In the genomic region with DNA sequence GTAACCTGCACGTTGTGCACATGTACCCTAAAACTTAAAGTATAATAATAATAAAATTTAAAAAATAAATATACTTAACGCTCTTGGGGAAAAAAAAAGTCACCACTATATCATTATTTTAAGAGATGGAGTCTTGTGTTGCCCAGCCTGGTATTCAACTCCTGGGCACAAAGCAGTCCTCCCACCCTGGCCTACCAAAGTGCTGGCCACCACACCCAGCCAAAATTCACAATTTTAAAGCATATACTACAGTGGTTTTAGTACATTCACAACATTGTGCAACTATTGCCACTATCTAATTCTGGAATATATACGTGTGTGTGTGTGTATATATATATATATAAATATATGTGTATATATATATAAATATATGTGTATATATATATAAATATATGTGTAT, we compare ENCODE assay signal across 20 cellular contexts. TPM values are rescaled to one million over a fixed set of nuclear protein-coding genes. Genes with fewer than 3 reads are reported as not detected.
A peak's percentile ranks its signal among the peaks of the same experiment; 100 is the strongest.
DNase-seq lines count a peak whose midpoint lies in the region; ATAC-seq, FAIRE-seq and TF ChIP-seq lines count a peak whose summit lies in the region.
"Had no signal": no experiment of that assay in that cellular context is flagged by ENCODE, and none has a peak within 500 bp of the region (broad histone marks: within the 10 kb centered on the region; RNA-seq: fewer than 3 reads in every experiment).

No MANE protein-coding gene starts in this region.

- peak; percentile 65 for FAIRE-seq in RCC 7860 (lab: Jason Lieb, UNC)
- FAIRE-seq: A549, GM12892, GM18507, H54 had no signal

- no peak for TF ChIP-seq EP300 in sigmoid colon (IDR thresholded peaks at IDR 0.05)

- no peaks in the 10 kb centered on the region for H3K9me3 Mint-ChIP-seq in CD4-positive, alpha-beta T cell
- H3K9me3 Mint-ChIP-seq: T-cell had no signal

- TF ChIP-seq CTCF in CD4-positive, alpha-beta T cell (IDR thresholded peaks at IDR 0.05) = no peak
- TF ChIP-seq CTCF in sigmoid colon (IDR thresholded peaks at IDR 0.05) = no peak

- peak; percentile 38 for DNase-seq in NCI-H82 (lab: John Stamatoyannopoulos, UW)
- no peak for DNase-seq in NCI-H82 treated with DMSO at 0.1 percent for 48 hours (lab: John Stamatoyannopoulos, UW; ENCODE audit: unreplicated experiment)
- DNase-seq in CD4-positive, alpha-beta T cell = no peak
- DNase-seq in RCC 7860 (ENCODE audit: low spot score) = no peak
- peak; percentile 5 for DNase-seq in sigmoid colon
- DNase-seq in COR-L47 (lab: John Stamatoyannopoulos, UW) = no peak
- DNase-seq in NCI-H345 (lab: John Stamatoyannopoulos, UW) = no peak
- no peak for DNase-seq in SIG-M5 treated with dmso at 0.1 percent for 504 hours (lab: John Stamatoyannopoulos, UW; ENCODE audit: unreplicated experiment)
- DNase-seq: CD4-positive, alpha-beta memory T cell; KG1; NCI-H1048; NCI-H146; NCI-H2081; Right ventricle myocardium superior; T-cell had no signal

- H3K27me3 ChIP-seq in CD4-positive, alpha-beta T cell (ENCODE audit: control insufficient read depth, insufficient read depth, low read length) = no peaks in the 10 kb centered on the region
- H3K27me3 ChIP-seq in sigmoid colon = no peaks in the 10 kb centered on the region

- peaks cover 0 to 16% (median 12%) of the 10 kb centered on the region in 4 donors for H3K4me1 ChIP-seq in sigmoid colon

- POLR2A ChIA-PET in CD4-positive, alpha-beta T cell (lab: Charles Lee) = no interaction called here

- H3K27ac ChIP-seq in CD4-positive, alpha-beta T cell (ENCODE audit: low read depth, low read length) = no peak overlapping the region
- no peak overlapping the region for H3K27ac ChIP-seq in sigmoid colon
- H3K27ac ChIP-seq: A549 had no signal

- WGBS in sigmoid colon, 2 donors = 82 to 88% methylated on average over 3 of the region's 3 CpGs

- ATAC-seq in CD4-positive, alpha-beta T cell (ENCODE audit: poor library complexity) = no peak
- ATAC-seq: T-cell had no signal

- no peak for TF ChIP-seq POLR2A in sigmoid colon (IDR thresholded peaks at IDR 0.05)

- no peak overlapping the region for H3K4me3 Mint-ChIP-seq in CD4-positive, alpha-beta T cell
- H3K4me3 Mint-ChIP-seq: T-cell had no signal

- H3K4me1 Mint-ChIP-seq in CD4-positive, alpha-beta T cell (ENCODE audit: low read depth) = peaks cover 35% of the 10 kb centered on the region

- no peaks in the 10 kb centered on the region for H3K27me3 Mint-ChIP-seq in CD4-positive, alpha-beta T cell
- H3K27me3 Mint-ChIP-seq: CD4-positive, alpha-beta memory T cell; T-cell had no signal

- peak overlapping the region; percentile 19 for H3K27ac Mint-ChIP-seq in CD4-positive, alpha-beta T cell

- intact Hi-C loops in CD4-positive, alpha-beta T cell (cut with DNase I, micrococcal nuclease) = no loop called here
- intact Hi-C loops in sigmoid colon (cut with DNase I) = no loop called here

- peaks cover 75% of the 10 kb centered on the region for H3K36me3 Mint-ChIP-seq in CD4-positive, alpha-beta T cell (ENCODE audit: low read depth)

- CTCF ChIA-PET in CD4-positive, alpha-beta T cell (lab: Charles Lee) = interaction anchor here (0.6 to 1.3 kb wide), 2 partner anchors 9 to 22 kb away, joined by 3 to 4 read pairs; no protein-coding TSS in a partner anchor

- H3K9me3 ChIP-seq in CD4-positive, alpha-beta T cell (ENCODE audit: control insufficient read depth, low read length) = no peaks in the 10 kb centered on the region
- no peaks in the 10 kb centered on the region for H3K9me3 ChIP-seq in sigmoid colon
- H3K9me3 ChIP-seq: A549 had no signal

- peaks cover 0 to 59% (median 13%) of the 10 kb centered on the region in 4 donors for H3K36me3 ChIP-seq in sigmoid colon

- H3K4me3 ChIP-seq in sigmoid colon = no peak overlapping the region
- H3K4me3 ChIP-seq: A549, SK-N-MC had no signal

RNA-seq across cellular contexts. Expression of gene HMGN2, which starts 5.9 kb away (rescaled TPM):
- total RNA-seq in CD4-positive, alpha-beta T cell = 100 to 1,000 TPM; 323 to 330 TPM
- total RNA-seq in sigmoid colon = 100 to 1,000 TPM; 150 to 403 (median 234) TPM
- polyA plus RNA-seq in sigmoid colon = 100 to 1,000 TPM; 474 to 749 (median 570) TPM

RNA-seq across cellular contexts. Expression of gene DHDDS, which starts 46.0 kb away (rescaled TPM):
- total RNA-seq in CD4-positive, alpha-beta T cell = 10 to 100 TPM; 26.3 to 26.8 TPM
- 10 to 100 TPM; 16.6 to 33.5 (median 24.7) TPM for total RNA-seq in sigmoid colon
- polyA plus RNA-seq in sigmoid colon = 10 to 100 TPM; 46.2 to 64.3 (median 59.0) TPM

RNA-seq across cellular contexts. Expression of gene RPS6KA1, which starts 51.4 kb away (rescaled TPM):
- total RNA-seq in CD4-positive, alpha-beta T cell = 10 to 100 TPM; 29.1 to 29.6 TPM
- 10 to 100 TPM in 1 of 4 donors, 1 to 10 TPM in 3; 2.5 to 11.5 (median 6.8) TPM for total RNA-seq in sigmoid colon
- polyA plus RNA-seq in sigmoid colon = 100 to 1,000 TPM in 1 of 3 donors, 10 to 100 TPM in 2; 91.3 to 116 (median 91.5) TPM

Comparison
In these comparisons a context has a peak if more than half of its experiments do, and no peak if none do; other contexts are left out.
1. DNase-seq: peak in NCI-H82 (single experiment) and sigmoid colon (single experiment); none in NCI-H82 treated with DMSO at 0.1 percent for 48 hours (single experiment), CD4-positive, alpha-beta T cell (0 of 10), RCC 7860 (single experiment), COR-L47 (single experiment), NCI-H345 (single experiment) and SIG-M5 treated with dmso at 0.1 percent for 504 hours (single experiment).